8 cellular contexts compared by ENCODE assay signal in the genomic region with DNA sequence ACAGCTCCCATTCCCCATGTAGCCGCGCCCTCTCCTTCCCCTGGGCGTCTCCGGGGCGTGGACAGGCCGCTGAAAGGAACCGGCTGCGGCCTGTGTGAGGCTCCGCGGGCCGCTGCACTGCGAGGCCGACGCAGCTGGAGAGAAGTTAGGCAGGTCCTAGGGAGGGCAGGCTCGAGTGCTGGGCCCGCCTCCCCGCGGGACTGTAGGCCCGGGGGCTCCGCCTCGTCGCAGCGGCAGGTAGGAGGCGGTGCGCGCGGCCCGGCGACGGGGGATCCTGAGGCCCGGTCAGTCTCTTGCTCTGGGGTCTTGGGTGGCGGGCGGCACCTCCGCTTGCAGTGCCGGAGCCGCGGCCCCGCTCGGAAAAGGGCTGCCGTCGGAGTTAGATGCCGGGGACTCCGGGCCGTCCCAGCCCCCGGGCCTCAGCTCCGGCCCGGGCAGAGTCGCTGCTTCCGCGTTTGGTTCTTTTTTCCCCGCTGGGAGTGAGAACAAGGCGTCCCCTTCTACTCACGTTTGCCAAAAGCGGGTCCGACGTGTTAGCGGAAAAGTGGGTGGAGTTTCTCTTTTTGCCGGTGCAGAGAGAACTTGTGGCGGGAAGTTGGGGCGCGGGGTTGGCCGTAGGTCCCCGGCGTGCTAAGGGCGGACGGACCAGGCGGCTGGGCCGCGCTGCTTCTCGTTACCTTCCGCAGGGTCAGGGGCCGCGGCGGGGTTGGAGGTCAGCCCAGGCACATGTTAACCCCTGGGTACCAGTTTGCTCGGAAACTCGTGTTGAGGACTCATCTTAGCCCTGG. TPM values are rescaled to one million over a fixed set of nuclear protein-coding genes. Genes with fewer than 3 reads are reported as not detected.
DNase-seq lines count a peak whose midpoint lies in the region; ATAC-seq, FAIRE-seq and TF ChIP-seq lines count a peak whose summit lies in the region.

A gene (plus strand): TSS at position 222 of the 788 bp plus-strand sequence. CDS start 2,026 bp downstream, outside the sequence.

- POLR2A ChIA-PET in Caco-2 (lab: Charles Lee) = no interaction called here
- POLR2A ChIA-PET in OCI-LY7 (lab: Charles Lee) = interaction anchor here (1.0 to 1.2 kb wide), 5 partner anchors 9 to 24 kb away, joined by 3 to 7 read pairs (median 5); no protein-coding TSS in a partner anchor

- H3K4me3 ChIP-seq in Caco-2 (ENCODE audit: low read depth, low read length) (peak within 1 kb of the TSS; percentile 66), OCI-LY7 (ENCODE audit: low read depth, low read length, poor library complexity, severe bottlenecking) (peak within 1 kb of the TSS; percentile 76)

- H3K4me1 ChIP-seq in Caco-2 = peaks cover 30% of the 10 kb centered on the region
- H3K4me1 ChIP-seq in OCI-LY7 (ENCODE audit: insufficient read depth, low read length, poor library complexity, severe bottlenecking) = peaks cover 24% of the 10 kb centered on the region

- BruUV-seq in Caco-2 (replicated peaks; lab: Mats Ljungman, UMichigan) (TSS peak; percentile 31), OCI-LY7 (replicated peaks; lab: Mats Ljungman, UMichigan) (no TSS peak)

- H3K36me3 ChIP-seq in Caco-2 (ENCODE audit: control insufficient read depth, insufficient read depth, low read length) = no peaks in the 10 kb centered on the region
- peaks cover 19% of the 10 kb centered on the region for H3K36me3 ChIP-seq in OCI-LY7 (ENCODE audit: insufficient read depth, low read length)

- intact Hi-C loops in Caco-2 (cut with micrococcal nuclease; ENCODE audit: unreplicated experiment) = loop anchor here (2.0 to 5.0 kb wide), 3 partner anchors 140 to 289 kb away; a partner anchor contains a TSS
- intact Hi-C loops in OCI-LY7 (cut with micrococcal nuclease; ENCODE audit: unreplicated experiment) = loop anchor here (1.0 to 2.0 kb wide), 2 partner anchors 20 to 195 kb away; a partner anchor contains a TSS

- FAIRE-seq in HTR-8/SVneo (lab: Jason Lieb, UNC) = peak; percentile 44

- peaks cover 20% of the 10 kb centered on the region; the same call in 1 of the 2 replicates for H3K79me2 ChIP-seq in OCI-LY7 (ENCODE audit: insufficient read depth, low read depth, low read length)

- no peaks in the 10 kb centered on the region for H3K9me3 ChIP-seq in Caco-2
- no peaks in the 10 kb centered on the region for H3K9me3 ChIP-seq in OCI-LY7 (ENCODE audit: low read length)

- H3K9me2 ChIP-seq in OCI-LY7 (ENCODE audit: insufficient read depth, low read length) = no peaks in the 10 kb centered on the region

- H3K27me3 Mint-ChIP-seq in Caco-2 (ENCODE audit: insufficient read depth, unreplicated experiment) = no peaks in the 10 kb centered on the region
- H3K27me3 Mint-ChIP-seq in activated T-cell treated with anti-CD3 and anti-CD28 coated beads, Interleukin-2, amount 50 U/mL, for 24 hours = no peaks in the 10 kb centered on the region

- H3K27ac Mint-ChIP-seq in Caco-2 (ENCODE audit: unreplicated experiment) = peak within 1 kb of the TSS; percentile 65
- H3K27ac Mint-ChIP-seq in activated T-cell treated with anti-CD3 and anti-CD28 coated beads, Interleukin-2, amount 50 U/mL, for 24 hours = peak within 1 kb of the TSS; percentile 97
- peak within 1 kb of the TSS; percentile 93 for H3K27ac Mint-ChIP-seq in stimulated activated effector memory CD8-positive, alpha-beta T cell treated with anti-CD3 and anti-CD28 coated beads, Interleukin-12 subunit alpha, Interleukin-12 subunit beta, amount 100 ng/mL, for 72 hours

- H3K27me3 ChIP-seq in Caco-2 (replicated peaks; ENCODE audit: control insufficient read depth, insufficient read depth, low read length) = no peaks in the 10 kb centered on the region

- H3K27ac ChIP-seq in OCI-LY7 (ENCODE audit: low read depth, low read length, poor library complexity, severe bottlenecking) = peak within 1 kb of the TSS; percentile 85

- H3K36me3 Mint-ChIP-seq in Caco-2 (ENCODE audit: insufficient read depth, unreplicated experiment) = peaks cover 20% of the 10 kb centered on the region
- peaks cover 26% of the 10 kb centered on the region for H3K36me3 Mint-ChIP-seq in activated T-cell treated with anti-CD3 and anti-CD28 coated beads, Interleukin-2, amount 50 U/mL, for 24 hours (ENCODE audit: low read depth)
- H3K36me3 Mint-ChIP-seq in stimulated activated effector memory CD8-positive, alpha-beta T cell treated with anti-CD3 and anti-CD28 coated beads, Interleukin-12 subunit alpha, Interleukin-12 subunit beta, amount 100 ng/mL, for 72 hours = peaks cover 30% of the 10 kb centered on the region

- CTCF ChIA-PET in Caco-2 (lab: Charles Lee) (no interaction called here), OCI-LY7 (lab: Charles Lee; ENCODE audit: unreplicated experiment) (no interaction called here)

- peak in 1 of 2 experiments; percentile 16 for TF ChIP-seq CTCF in Caco-2 (IDR thresholded peaks at IDR 0.05; ENCODE audit: insufficient read depth in 1 of 2, low read depth in 1 of 2, low read length in 1 of 2, severe bottlenecking in 1 of 2, unreplicated experiment in 1 of 2)
- TF ChIP-seq CTCF in GM20000 (IDR thresholded peaks at IDR 0.05; ENCODE audit: extremely low read depth, missing control alignments) = no peak
- no peak for TF ChIP-seq CTCF in OCI-LY7 (conservative IDR thresholded peaks at IDR 0.05; ENCODE audit: low read length)

- peak within 1 kb of the TSS; percentile 93 for H3K4me2 ChIP-seq in OCI-LY7 (ENCODE audit: low read length)

- H4K20me1 ChIP-seq in OCI-LY7 (ENCODE audit: insufficient read depth, low read length) = no peaks in the 10 kb centered on the region

- peaks cover 26% of the 10 kb centered on the region for H3K4me1 Mint-ChIP-seq in Caco-2 (ENCODE audit: low read depth, unreplicated experiment)
- H3K4me1 Mint-ChIP-seq in activated T-cell treated with anti-CD3 and anti-CD28 coated beads, Interleukin-2, amount 50 U/mL, for 24 hours (ENCODE audit: low read depth) = peaks cover 55% of the 10 kb centered on the region
- H3K4me1 Mint-ChIP-seq in stimulated activated effector memory CD8-positive, alpha-beta T cell treated with anti-CD3 and anti-CD28 coated beads, Interleukin-12 subunit alpha, Interleukin-12 subunit beta, amount 100 ng/mL, for 72 hours = peaks cover 39% of the 10 kb centered on the region

- peak within 1 kb of the TSS; percentile 86 for H3K4me3 Mint-ChIP-seq in Caco-2 (ENCODE audit: unreplicated experiment)
- H3K4me3 Mint-ChIP-seq in activated T-cell treated with anti-CD3 and anti-CD28 coated beads, Interleukin-2, amount 50 U/mL, for 24 hours = peak within 1 kb of the TSS; percentile 86
- peak within 1 kb of the TSS; percentile 80 for H3K4me3 Mint-ChIP-seq in stimulated activated effector memory CD8-positive, alpha-beta T cell treated with anti-CD3 and anti-CD28 coated beads, Interleukin-12 subunit alpha, Interleukin-12 subunit beta, amount 100 ng/mL, for 72 hours

- peak; percentile 99 for ATAC-seq in esophagus mucosa
- peak; percentile 94 for ATAC-seq in stimulated activated effector memory CD8-positive, alpha-beta T cell treated with anti-CD3 and anti-CD28 coated beads, Interleukin-12 subunit alpha, Interleukin-12 subunit beta, amount 100 ng/mL, for 72 hours

- H3K9me3 Mint-ChIP-seq in Caco-2 (ENCODE audit: unreplicated experiment) = no peaks in the 10 kb centered on the region
- no peaks in the 10 kb centered on the region for H3K9me3 Mint-ChIP-seq in activated T-cell treated with anti-CD3 and anti-CD28 coated beads, Interleukin-2, amount 50 U/mL, for 24 hours
- no peaks in the 10 kb centered on the region for H3K9me3 Mint-ChIP-seq in stimulated activated effector memory CD8-positive, alpha-beta T cell treated with anti-CD3 and anti-CD28 coated beads, Interleukin-12 subunit alpha, Interleukin-12 subunit beta, amount 100 ng/mL, for 72 hours

- H2AFZ ChIP-seq in OCI-LY7 (ENCODE audit: low read length) = peak within 1 kb of the TSS; percentile 97

- peak; percentile 95 to 96 for DNase-seq in Caco-2
- DNase-seq in GM20000 (ENCODE audit: low spot score) = peak; percentile 89
- DNase-seq in HTR-8/SVneo (ENCODE audit: insufficient read length, low spot score) = peak; percentile 79
- DNase-seq in OCI-LY7 (ENCODE audit: low spot score) = peak; percentile 93
- DNase-seq in activated T-cell treated with anti-CD3 and anti-CD28 coated beads, Interleukin-2, amount 50 U/mL, for 24 hours = peak; percentile 90
- peak; percentile 93 for DNase-seq in myocyte (ENCODE audit: low read depth)
- DNase-seq in stimulated activated effector memory CD8-positive, alpha-beta T cell treated with anti-CD3 and anti-CD28 coated beads, Interleukin-12 subunit alpha, Interleukin-12 subunit beta, amount 100 ng/mL, for 72 hours (ENCODE audit: low spot score in 2 of 2) = peak; percentile 74 to 92

RNA-seq across cellular contexts. Expression of the gene that starts here (rescaled TPM):
- total RNA-seq in Caco-2 (2022) (33.1 and 35.4 TPM in 2 replicates), OCI-LY7 (2022) (22.7 and 24.7 TPM in 2 replicates), esophagus mucosa (32.6 TPM), myocyte (13.8 and 18.6 TPM in 2 replicates)
- 17.2 and 17.7 TPM in 2 replicates for total RNA-seq in OCI-LY7 (2014; rRNA removed; shearing (Covaris generic))
- polyA plus RNA-seq in myocyte (2012) = 5.0 TPM

Comparison
In these comparisons a context has a peak if more than half of its experiments do, and no peak if none do; other contexts are left out.
1. Peak in every context shown above with its lines: DNase-seq, ATAC-seq, H3K4me3 ChIP-seq and H3K27ac ChIP-seq.